Comparison of ENCODE assay signal across 20 cellular contexts in the genomic region with DNA sequence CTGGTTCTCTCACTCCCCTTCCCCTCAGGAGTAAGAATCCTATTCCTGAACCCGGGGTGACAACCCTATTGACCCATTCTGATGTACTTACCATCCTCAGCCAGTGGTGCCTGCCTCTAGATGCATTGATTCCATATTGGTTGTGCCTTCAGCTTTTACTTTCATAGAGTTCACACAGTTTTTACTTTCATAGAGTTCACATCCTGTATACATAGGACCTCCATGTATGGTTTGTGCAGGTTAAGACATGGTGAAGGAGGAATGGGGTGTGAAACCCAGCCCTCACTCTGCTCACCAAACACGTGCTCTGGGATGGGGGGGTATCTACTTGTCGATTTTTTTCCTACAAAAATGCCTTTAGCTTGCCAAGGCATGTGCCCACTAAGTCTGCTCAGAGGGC.
"Had no signal": no experiment of that assay in that cellular context is flagged by ENCODE, and none has a peak within 500 bp of the region (broad histone marks: within the 10 kb centered on the region; RNA-seq: fewer than 3 reads in every experiment).

No MANE protein-coding gene starts in this region.

- H3K27ac ChIP-seq: adrenal gland, breast epithelium, left ventricle myocardium inferior, right lobe of liver, suprapubic skin, VCaP had no signal

- H3K4me3 ChIP-seq: adrenal gland, breast epithelium, left ventricle myocardium inferior, right lobe of liver, suprapubic skin had no signal

- H3K27me3 ChIP-seq: adrenal gland, breast epithelium, right lobe of liver had no signal

- DNase-seq: activated CD4-positive, alpha-beta T cell treated with anti-CD3 and anti-CD28 coated beads for 1 hour; activated gamma-delta T cell treated with Interleukin-2 at 50 U/mL for 16 hours; adrenal gland; cerebellar nuclear complex; cortex of kidney; erythroblast; head of caudate nucleus; left ventricle myocardium inferior; mammary epithelial cell; midbrain; right lobe of liver; small intestine; stimulated activated CD4-positive, alpha-beta T cell treated with anti-CD3 and anti-CD28 coated beads, Interleukin-15, amount 100 ng/mL, for 24 hours; stimulated activated CD4-positive, alpha-beta T cell treated with anti-CD3 and anti-CD28 coated beads, Interleukin-2, amount 100 ng/mL, for 48 hours; stimulated activated naive CD8-positive, alpha-beta T cell treated with anti-CD3 and anti-CD28 coated beads, Interleukin-15, amount 100 ng/mL, for 72 hours; trophoblast cell had no signal

- ATAC-seq: activated naive CD4-positive, alpha-beta T cell treated with anti-CD3 and anti-CD28 coated beads, Interleukin-2, amount 50 U/mL, for 72 hours; stimulated activated naive CD8-positive, alpha-beta T cell treated with anti-CD3 and anti-CD28 coated beads, Interleukin-15, amount 100 ng/mL, for 72 hours had no signal

- H3K36me3 ChIP-seq: adrenal gland, breast epithelium, left ventricle myocardium inferior, right lobe of liver, suprapubic skin had no signal

- H3K4me1 ChIP-seq: adrenal gland, breast epithelium, left ventricle myocardium inferior, right lobe of liver, suprapubic skin had no signal

- H3K9me3 ChIP-seq: adrenal gland, breast epithelium, left ventricle myocardium inferior, right lobe of liver, suprapubic skin had no signal
